In genomic region chr15:65400760-65401606, GRCh38 we compare ENCODE assay signal across 8 cellular contexts. TPM values are rescaled to one million over a fixed set of nuclear protein-coding genes. Genes with fewer than 3 reads are reported as not detected.
A peak's percentile ranks its signal among the peaks of the same experiment; 100 is the strongest.
DNase-seq lines count a peak whose midpoint lies in the region; ATAC-seq and TF ChIP-seq lines count a peak whose summit lies in the region.

No MANE protein-coding gene starts in this region.

- H3K27ac ChIP-seq in C4-2B (no peak overlapping the region), endodermal cell (ENCODE audit: low read depth, low read length) (peak overlapping the region; percentile 64), testis (no peak overlapping the region)

- peak; percentile 94 for TF ChIP-seq CTCF in C4-2B (conservative IDR thresholded peaks at IDR 0.05)
- TF ChIP-seq CTCF in endodermal cell (conservative IDR thresholded peaks at IDR 0.05), result peak; percentile 80
- peak; percentile 67 for TF ChIP-seq CTCF in mesothelial cell of epicardium (IDR thresholded peaks at IDR 0.05; ENCODE audit: unreplicated experiment)
- peak; percentile 49 to 61 (median 49) for TF ChIP-seq CTCF in testis (IDR thresholded peaks at IDR 0.05)

- peak overlapping the region; percentile 11 for H3K9ac ChIP-seq in endodermal cell (ENCODE audit: extremely low read depth, low read length, poor library complexity, severe bottlenecking)

- DNase-seq in HEK293T (ENCODE audit: extremely low spot score) (peak; percentile 91), NCI-H524 (lab: John Stamatoyannopoulos, UW) (peak; percentile 75 to 90), endodermal cell (peak; percentile 97), mesothelial cell of epicardium (ENCODE audit: low spot score in 2 of 2, unreplicated experiment in 2 of 2) (peak; percentile 44 to 71), testis (peak; percentile 79)
- peak; percentile 69 for DNase-seq in activated CD4-positive, alpha-beta T cell treated with anti-CD3 and anti-CD28 coated beads for 48 hours

- TF ChIP-seq POLR2A in testis (IDR thresholded peaks at IDR 0.05), result no peak

- H3K4me1 ChIP-seq in endodermal cell (ENCODE audit: control insufficient read depth, insufficient read depth, low read length), result peaks cover 11% of the 10 kb centered on the region
- H3K4me1 ChIP-seq in testis, result peaks cover 16% of the 10 kb centered on the region

- peaks cover 34% of the 10 kb centered on the region for H3K27me3 Mint-ChIP-seq in endodermal cell (ENCODE audit: insufficient read depth)
- peaks cover 38% of the 10 kb centered on the region for H3K27me3 Mint-ChIP-seq in mesothelial cell of epicardium (ENCODE audit: low read depth)

- peaks cover 25% of the 10 kb centered on the region for H3K4me1 Mint-ChIP-seq in endodermal cell
- H3K4me1 Mint-ChIP-seq in mesothelial cell of epicardium, result peaks cover 24% of the 10 kb centered on the region

- 29 to 31% methylated on average over 11 of the region's 11 CpGs for WGBS in endodermal cell (ENCODE audit: insufficient coverage in 1 of 2, insufficient read length in 1 of 2), 2 experiments
- WGBS in testis, 2 donors, result 28 to 59% methylated on average over 10 to 11 of the region's 11 CpGs

- CTCF ChIA-PET in HEK293T (lab: Yijun Ruan, JAX), result interaction anchor here (0.5 to 3.6 kb wide), 21 partner anchors 12 to 242 kb away, joined by 3 to 21 read pairs (median 4); partner anchors contain the start of gene CLPX

- H3K36me3 Mint-ChIP-seq in endodermal cell (ENCODE audit: low read depth), result peaks cover 14% of the 10 kb centered on the region
- H3K36me3 Mint-ChIP-seq in mesothelial cell of epicardium, result peaks cover 2% of the 10 kb centered on the region

- H3K27ac Mint-ChIP-seq in endodermal cell (peak overlapping the region; percentile 93), mesothelial cell of epicardium (peak overlapping the region; percentile 53)

- POLR2A ChIA-PET in HEK293T (lab: Yijun Ruan, JAX), result interaction anchor here (1.5 to 2.6 kb wide), 3 partner anchors 21 to 116 kb away, joined by 4 to 12 read pairs (median 10); partner anchors contain the start of genes DPP8 and RNU5B-1

- no peaks in the 10 kb centered on the region for H3K9me3 Mint-ChIP-seq in endodermal cell
- no peaks in the 10 kb centered on the region for H3K9me3 Mint-ChIP-seq in mesothelial cell of epicardium

- H3K4me3 Mint-ChIP-seq in endodermal cell (no peak overlapping the region), mesothelial cell of epicardium (no peak overlapping the region)

- no peaks in the 10 kb centered on the region for H3K27me3 ChIP-seq in endodermal cell (ENCODE audit: control insufficient read depth, insufficient read depth, low read length, poor library complexity, severe bottlenecking)
- H3K27me3 ChIP-seq in testis, result no peaks in the 10 kb centered on the region

- H3K9me3 ChIP-seq in endodermal cell (ENCODE audit: control insufficient read depth, low read length) (no peaks in the 10 kb centered on the region), testis (no peaks in the 10 kb centered on the region)

- no peak for ATAC-seq in HG03175 (IDR thresholded peaks at IDR 0.05; ENCODE audit: unreplicated experiment)

- intact Hi-C loops in testis (cut with DNase I; ENCODE audit: low total_unique reads), result no loop called here

- H3K4me3 ChIP-seq in endodermal cell (ENCODE audit: low read length) (no peak overlapping the region), testis (no peak overlapping the region)

- H3K36me3 ChIP-seq in endodermal cell (ENCODE audit: control insufficient read depth, insufficient read depth, low read length) (peaks cover 25% of the 10 kb centered on the region), testis (ENCODE audit: low read depth, missing control alignments) (no peaks in the 10 kb centered on the region)

TF ChIP-seq in HEK293T, 16 proteins besides CTCF, POLR2A, EP300 and RAD21:
- TF ChIP-seq ARNT (IDR thresholded peaks at IDR 0.05) (peak; percentile 15; the same call in 1 of the 2 replicates), FOXA1 (IDR thresholded peaks at IDR 0.05) (no peak)

RNA-seq across cellular contexts. Expression of gene IGDCC4, which starts 21.8 kb away (rescaled TPM):
- total RNA-seq in endodermal cell (10 to 100 TPM; 23.0 to 23.5 TPM), mesothelial cell of epicardium (38.6 to 43.3 TPM (median 43.2 TPM) in 3 replicates), testis (1 to 10 TPM; 2.7 to 4.3 TPM)
- 27.9 TPM for polyA plus RNA-seq in endodermal cell (2013, experiment 1 of 2)
- 27.0 TPM for polyA plus RNA-seq in endodermal cell (2013, experiment 2 of 2)
- polyA plus RNA-seq in testis (ENCODE audit: insufficient read depth, low read depth, low replicate concordance), result 3.3 TPM

RNA-seq across cellular contexts. Expression of gene IGDCC3, which starts 23.2 kb away (rescaled TPM):
- total RNA-seq in endodermal cell (10 to 100 TPM in 1 of 2 donors, 1 to 10 TPM in 1; 7.9 to 13.5 TPM), mesothelial cell of epicardium (34.8 to 40.6 TPM (median 35.1 TPM) in 3 replicates), testis (1 to 10 TPM; 6.5 TPM)
- polyA plus RNA-seq in endodermal cell (2013, experiment 1 of 2), result 160 TPM
- polyA plus RNA-seq in endodermal cell (2013, experiment 2 of 2), result 139 TPM
- polyA plus RNA-seq in testis (ENCODE audit: insufficient read depth, low read depth, low replicate concordance), result 5.8 TPM
